Comparison of ENCODE assay signal across 22 cellular contexts in genomic region chr6:125296461-125296860, GRCh38. TPM values are rescaled to one million over a fixed set of nuclear protein-coding genes. Genes with fewer than 3 reads are reported as not detected.
DNase-seq lines count a peak whose midpoint lies in the region; ATAC-seq, FAIRE-seq and TF ChIP-seq lines count a peak whose summit lies in the region.
"Had no signal": no experiment of that assay in that cellular context is flagged by ENCODE, and none has a peak within 500 bp of the region (broad histone marks: within the 10 kb centered on the region; RNA-seq: fewer than 3 reads in every experiment).

No MANE protein-coding gene starts in this region.

- H3K27me3 ChIP-seq in astrocyte (ENCODE audit: insufficient read depth, low read length) (no peaks in the 10 kb centered on the region), tibial artery (no peaks in the 10 kb centered on the region), tibial nerve (no peaks in the 10 kb centered on the region)

- H2AFZ ChIP-seq in astrocyte (ENCODE audit: low read depth, low read length), result no peak overlapping the region
- H2AFZ ChIP-seq: GM23338, PC-9 had no signal

- no peak for TF ChIP-seq CTCF in astrocyte (IDR thresholded peaks at IDR 0.05; ENCODE audit: insufficient read depth, low read depth, low read length)
- no peak for TF ChIP-seq CTCF in tibial artery (IDR thresholded peaks at IDR 0.05)
- no peak for TF ChIP-seq CTCF in tibial nerve (IDR thresholded peaks at IDR 0.05)

- H3K9me3 ChIP-seq in astrocyte (ENCODE audit: insufficient read depth, low read depth, low read length), result no peaks in the 10 kb centered on the region
- no peaks in the 10 kb centered on the region for H3K9me3 ChIP-seq in tibial artery
- H3K9me3 ChIP-seq in tibial nerve, result no peaks in the 10 kb centered on the region
- H3K9me3 ChIP-seq: HAP-1 had no signal

- H3K4me1 ChIP-seq in astrocyte (ENCODE audit: insufficient read depth, low read length) (peaks cover 9% of the 10 kb centered on the region), tibial artery (peaks cover 0 to 60% (median 30%) of the 10 kb centered on the region in 4 donors), tibial nerve (peaks cover 0 to 49% (median 8%) of the 10 kb centered on the region in 4 donors)

- H3K4me1 Mint-ChIP-seq in activated naive CD8-positive, alpha-beta T cell (ENCODE audit: low read depth), result peaks cover 63% of the 10 kb centered on the region
- peaks cover 58% of the 10 kb centered on the region for H3K4me1 Mint-ChIP-seq in activated naive CD8-positive, alpha-beta T cell treated with anti-CD3 and anti-CD28 coated beads for 36 hours
- peaks cover 10% of the 10 kb centered on the region for H3K4me1 Mint-ChIP-seq in astrocyte (ENCODE audit: low read depth, unreplicated experiment)

- intact Hi-C loops in tibial artery (cut with DNase I; ENCODE audit: low total_unique reads), result no loop called here

- H3K27ac Mint-ChIP-seq in activated naive CD8-positive, alpha-beta T cell, result peak overlapping the region; percentile 36
- no peak overlapping the region for H3K27ac Mint-ChIP-seq in activated naive CD8-positive, alpha-beta T cell treated with anti-CD3 and anti-CD28 coated beads for 36 hours
- H3K27ac Mint-ChIP-seq in astrocyte (ENCODE audit: unreplicated experiment), result no peak overlapping the region
- H3K27ac Mint-ChIP-seq: GM23338, IgD-negative memory B cell had no signal

- H4K20me1 ChIP-seq in astrocyte (ENCODE audit: insufficient read depth, low read length), result peaks cover 11% of the 10 kb centered on the region

- H3K36me3 ChIP-seq in astrocyte (ENCODE audit: insufficient read depth, low read length) (peaks cover 45% of the 10 kb centered on the region), tibial artery (peaks cover 0 to 33% (median 16%) of the 10 kb centered on the region in 3 donors), tibial nerve (peaks cover 0 to 74% (median 0%) of the 10 kb centered on the region in 3 donors)

- H3K27ac ChIP-seq in astrocyte (ENCODE audit: low read depth, low read length) (no peak overlapping the region), tibial artery (peak overlapping the region; percentile 46 to 52), tibial nerve (no peak overlapping the region)
- H3K27ac ChIP-seq: C4-2B, PC-9 had no signal

- ATAC-seq in HG03354 (IDR thresholded peaks at IDR 0.05; ENCODE audit: poor library complexity, severe bottlenecking, unreplicated experiment), result no peak
- ATAC-seq: GM23338 had no signal

- no peak overlapping the region for H3K4me3 Mint-ChIP-seq in activated naive CD8-positive, alpha-beta T cell
- H3K4me3 Mint-ChIP-seq in activated naive CD8-positive, alpha-beta T cell treated with anti-CD3 and anti-CD28 coated beads for 36 hours, result no peak overlapping the region
- H3K4me3 Mint-ChIP-seq in astrocyte (ENCODE audit: unreplicated experiment), result no peak overlapping the region
- H3K4me3 Mint-ChIP-seq: GM23338, IgD-negative memory B cell had no signal

- no peak for TF ChIP-seq POLR2A in tibial nerve (IDR thresholded peaks at IDR 0.05)

- H3K9me3 Mint-ChIP-seq in activated naive CD8-positive, alpha-beta T cell (ENCODE audit: low read depth), result no peaks in the 10 kb centered on the region
- no peaks in the 10 kb centered on the region for H3K9me3 Mint-ChIP-seq in activated naive CD8-positive, alpha-beta T cell treated with anti-CD3 and anti-CD28 coated beads for 36 hours
- H3K9me3 Mint-ChIP-seq in astrocyte (ENCODE audit: unreplicated experiment), result no peaks in the 10 kb centered on the region
- H3K9me3 Mint-ChIP-seq: GM23338, IgD-negative memory B cell had no signal

- H3K4me3 ChIP-seq in astrocyte (ENCODE audit: insufficient read depth, low read depth, low read length) (no peak overlapping the region), tibial artery (no peak overlapping the region), tibial nerve (no peak overlapping the region)
- H3K4me3 ChIP-seq: GM23338, HAP-1, PC-9 had no signal

- no peak overlapping the region for H3K4me2 ChIP-seq in astrocyte (ENCODE audit: low read length)
- H3K4me2 ChIP-seq: GM23338, PC-9 had no signal

- no peak for FAIRE-seq in astrocyte (lab: Jason Lieb, UNC)
- FAIRE-seq: GM12891 had no signal

- peaks cover 41% of the 10 kb centered on the region for H3K36me3 Mint-ChIP-seq in activated naive CD8-positive, alpha-beta T cell
- H3K36me3 Mint-ChIP-seq in activated naive CD8-positive, alpha-beta T cell treated with anti-CD3 and anti-CD28 coated beads for 36 hours, result peaks cover 84% of the 10 kb centered on the region
- peaks cover 17% of the 10 kb centered on the region for H3K36me3 Mint-ChIP-seq in astrocyte (ENCODE audit: low read depth, unreplicated experiment)

- no peak for TF ChIP-seq EP300 in tibial nerve (IDR thresholded peaks at IDR 0.05)

- no peaks in the 10 kb centered on the region for H3K27me3 Mint-ChIP-seq in activated naive CD8-positive, alpha-beta T cell
- no peaks in the 10 kb centered on the region for H3K27me3 Mint-ChIP-seq in activated naive CD8-positive, alpha-beta T cell treated with anti-CD3 and anti-CD28 coated beads for 36 hours
- H3K27me3 Mint-ChIP-seq in astrocyte (ENCODE audit: low read depth, unreplicated experiment), result no peaks in the 10 kb centered on the region
- H3K27me3 Mint-ChIP-seq: IgD-negative memory B cell had no signal

- no peak overlapping the region for H3K9ac ChIP-seq in astrocyte (ENCODE audit: low read length)

- H3K79me2 ChIP-seq in astrocyte (ENCODE audit: insufficient read depth, low read length), result peaks cover 38% of the 10 kb centered on the region

- no peak for DNase-seq in activated naive CD8-positive, alpha-beta T cell treated with anti-CD3 and anti-CD28 coated beads for 36 hours
- DNase-seq in GM03348 (ENCODE audit: low spot score) (peak; percentile 21), astrocyte (ENCODE audit: low read depth) (peak; percentile 25), tibial artery (no peak), tibial nerve (ENCODE audit: low spot score in 2 of 2) (no peak), NCI-H1417 (lab: John Stamatoyannopoulos, UW) (no peak)
- DNase-seq: DMS79, Karpas-422, NCI-H1417 treated with DMSO at 0.1 percent for 48 hours, NCI-H187, NCI-H69, PC-9, RPMI8226, SHP77, SW 1271 had no signal

RNA-seq across cellular contexts. Expression of gene HDDC2, which starts 5.3 kb away (rescaled TPM):
- 100 to 1,000 TPM; 130 to 131 TPM for total RNA-seq in activated naive CD8-positive, alpha-beta T cell treated with anti-CD3 and anti-CD28 coated beads for 36 hours
- total RNA-seq in astrocyte, result 53.5 and 59.5 TPM in 2 replicates
- 10 to 100 TPM; 42.6 to 76.6 (median 62.3) TPM for total RNA-seq in tibial nerve

Comparison
In these comparisons a context has a peak if more than half of its experiments do, and no peak if none do; other contexts are left out.
1. DNase-seq: peak in GM03348 (single experiment) and astrocyte (single experiment); none in activated naive CD8-positive, alpha-beta T cell treated with anti-CD3 and anti-CD28 coated beads for 36 hours (single experiment), tibial artery (0 of 2), tibial nerve (0 of 2) and NCI-H1417 (0 of 3).
2. H3K27ac ChIP-seq: peak in tibial artery (2 of 2); none in astrocyte (single experiment) and tibial nerve (0 of 4).